ENCODE assay signal across 1 cellular context in the genomic region with DNA sequence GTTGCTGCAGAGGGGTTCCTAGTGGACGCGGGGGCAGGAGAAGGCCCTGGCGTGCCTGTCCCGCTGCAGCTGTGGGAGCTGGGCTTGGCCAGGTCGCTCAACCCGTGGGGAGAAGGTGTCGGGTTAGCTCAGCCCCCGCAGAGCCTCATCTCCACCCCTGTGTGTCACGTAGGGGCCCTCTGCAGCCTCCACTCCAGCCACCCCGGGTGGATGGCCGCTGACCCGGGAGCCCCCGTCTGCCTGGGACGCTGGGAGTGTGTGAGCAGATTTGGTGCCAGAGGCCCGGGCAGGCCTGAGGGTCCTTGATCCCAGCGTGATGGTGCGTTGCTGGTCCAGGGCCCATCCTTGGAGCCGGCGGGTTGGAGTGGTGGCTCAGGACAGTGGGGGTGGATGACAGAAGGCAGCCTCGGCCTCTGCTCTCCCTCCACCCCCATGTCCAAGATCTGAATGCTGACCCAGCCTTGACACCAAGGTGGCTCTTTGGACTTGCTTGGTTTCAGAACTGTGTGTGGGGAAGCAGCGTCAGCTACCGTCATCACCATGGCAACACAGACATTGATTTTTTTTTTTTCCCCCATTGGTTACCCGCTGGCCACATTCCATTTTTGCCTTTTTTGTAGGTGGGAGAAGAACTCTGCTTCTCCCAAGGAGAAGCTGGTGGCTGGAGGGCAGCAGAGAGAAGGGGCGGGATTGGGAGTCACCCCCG.
TF ChIP-seq lines count a peak whose summit lies in the region.

No MANE protein-coding gene starts in this region.

TF ChIP-seq in HepG2, 621 proteins besides CTCF, POLR2A, EP300 and RAD21 (continued from another document):
- TF ChIP-seq, protein P1, sequence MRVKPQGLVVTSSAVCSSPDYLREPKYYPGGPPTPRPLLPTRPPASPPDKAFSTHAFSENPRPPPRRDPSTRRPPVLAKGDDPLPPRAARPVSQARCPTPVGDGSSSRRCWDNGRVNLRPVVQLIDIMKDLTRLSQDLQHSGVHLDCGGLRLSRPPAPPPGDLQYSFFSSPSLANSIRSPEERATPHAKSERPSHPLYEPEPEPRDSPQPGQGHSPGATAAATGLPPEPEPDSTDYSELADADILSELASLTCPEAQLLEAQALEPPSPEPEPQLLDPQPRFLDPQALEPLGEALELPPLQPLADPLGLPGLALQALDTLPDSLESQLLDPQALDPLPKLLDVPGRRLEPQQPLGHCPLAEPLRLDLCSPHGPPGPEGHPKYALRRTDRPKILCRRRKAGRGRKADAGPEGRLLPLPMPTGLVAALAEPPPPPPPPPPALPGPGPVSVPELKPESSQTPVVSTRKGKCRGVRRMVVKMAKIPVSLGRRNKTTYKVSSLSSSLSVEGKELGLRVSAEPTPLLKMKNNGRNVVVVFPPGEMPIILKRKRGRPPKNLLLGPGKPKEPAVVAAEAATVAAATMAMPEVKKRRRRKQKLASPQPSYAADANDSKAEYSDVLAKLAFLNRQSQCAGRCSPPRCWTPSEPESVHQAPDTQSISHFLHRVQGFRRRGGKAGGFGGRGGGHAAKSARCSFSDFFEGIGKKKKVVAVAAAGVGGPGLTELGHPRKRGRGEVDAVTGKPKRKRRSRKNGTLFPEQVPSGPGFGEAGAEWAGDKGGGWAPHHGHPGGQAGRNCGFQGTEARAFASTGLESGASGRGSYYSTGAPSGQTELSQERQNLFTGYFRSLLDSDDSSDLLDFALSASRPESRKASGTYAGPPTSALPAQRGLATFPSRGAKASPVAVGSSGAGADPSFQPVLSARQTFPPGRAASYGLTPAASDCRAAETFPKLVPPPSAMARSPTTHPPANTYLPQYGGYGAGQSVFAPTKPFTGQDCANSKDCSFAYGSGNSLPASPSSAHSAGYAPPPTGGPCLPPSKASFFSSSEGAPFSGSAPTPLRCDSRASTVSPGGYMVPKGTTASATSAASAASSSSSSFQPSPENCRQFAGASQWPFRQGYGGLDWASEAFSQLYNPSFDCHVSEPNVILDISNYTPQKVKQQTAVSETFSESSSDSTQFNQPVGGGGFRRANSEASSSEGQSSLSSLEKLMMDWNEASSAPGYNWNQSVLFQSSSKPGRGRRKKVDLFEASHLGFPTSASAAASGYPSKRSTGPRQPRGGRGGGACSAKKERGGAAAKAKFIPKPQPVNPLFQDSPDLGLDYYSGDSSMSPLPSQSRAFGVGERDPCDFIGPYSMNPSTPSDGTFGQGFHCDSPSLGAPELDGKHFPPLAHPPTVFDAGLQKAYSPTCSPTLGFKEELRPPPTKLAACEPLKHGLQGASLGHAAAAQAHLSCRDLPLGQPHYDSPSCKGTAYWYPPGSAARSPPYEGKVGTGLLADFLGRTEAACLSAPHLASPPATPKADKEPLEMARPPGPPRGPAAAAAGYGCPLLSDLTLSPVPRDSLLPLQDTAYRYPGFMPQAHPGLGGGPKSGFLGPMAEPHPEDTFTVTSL (CRISPR knock-in tag; IDR thresholded peaks at IDR 0.05; ENCODE audit: borderline replicate concordance), result no peak
- TF ChIP-seq, protein P2, sequence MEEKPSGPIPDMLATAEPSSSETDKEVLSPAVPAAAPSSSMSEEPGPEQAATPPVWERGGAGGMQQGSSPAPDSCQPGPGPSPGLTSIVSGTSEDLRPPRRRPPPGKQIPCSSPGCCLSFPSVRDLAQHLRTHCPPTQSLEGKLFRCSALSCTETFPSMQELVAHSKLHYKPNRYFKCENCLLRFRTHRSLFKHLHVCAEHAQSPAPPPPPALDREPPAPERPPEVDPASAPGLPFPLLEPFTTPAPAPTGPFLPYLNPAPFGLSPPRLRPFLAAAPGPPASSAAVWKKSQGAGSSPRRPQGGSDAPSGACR (CRISPR knock-in tag; IDR thresholded peaks at IDR 0.05), result no peak
- TF ChIP-seq CEBPG (CRISPR knock-in tag; IDR thresholded peaks at IDR 0.05) (no peak), HOXA3 (CRISPR knock-in tag; IDR thresholded peaks at IDR 0.05) (peak; percentile 36; the same call in 1 of the 2 replicates)
